In the genomic region with DNA sequence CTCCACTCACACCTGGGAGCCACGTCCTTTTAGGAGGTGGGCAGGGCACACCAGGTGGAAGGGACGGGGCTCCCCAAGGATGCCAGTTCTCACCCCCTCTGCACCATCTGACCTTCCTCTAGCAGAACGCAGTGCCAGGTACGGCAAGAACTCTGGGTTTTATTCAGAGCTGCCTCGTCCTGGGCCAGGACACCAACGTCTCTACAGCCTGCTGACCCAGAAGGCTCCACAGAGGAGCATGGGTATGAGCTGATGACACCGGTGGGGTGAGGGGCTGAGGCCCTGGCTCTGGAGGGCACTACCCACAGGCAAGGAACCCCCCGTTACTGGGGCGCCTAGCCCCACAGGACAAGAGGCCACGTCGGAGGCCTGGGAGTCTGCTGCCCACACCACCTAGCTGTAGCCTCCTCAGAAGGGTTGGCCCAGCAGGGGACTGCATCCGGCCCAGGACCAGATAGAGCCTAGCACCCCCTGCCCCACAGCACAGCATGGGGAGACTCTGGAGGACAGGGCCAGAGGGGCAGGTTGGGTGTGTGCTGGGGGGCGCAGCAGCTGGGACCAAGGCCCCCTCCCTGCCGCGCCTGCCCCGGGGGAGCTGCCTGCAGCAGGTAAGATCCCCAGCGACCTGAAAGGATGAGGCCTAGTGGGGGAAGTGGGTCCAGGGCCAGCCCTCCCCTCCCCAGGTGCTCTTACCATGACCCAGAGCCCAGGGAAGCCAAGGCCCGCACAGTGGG, we compare ENCODE assay signal across 13 cellular contexts. TPM values are rescaled to one million over a fixed set of nuclear protein-coding genes. Genes with fewer than 3 reads are reported as not detected.
A peak's percentile ranks its signal among the peaks of the same experiment; 100 is the strongest.
DNase-seq lines count a peak whose midpoint lies in the region; ATAC-seq, FAIRE-seq and TF ChIP-seq lines count a peak whose summit lies in the region.
"Had no signal": no experiment of that assay in that cellular context is flagged by ENCODE, and none has a peak within 500 bp of the region (broad histone marks: within the 10 kb centered on the region; RNA-seq: fewer than 3 reads in every experiment).

No MANE protein-coding gene starts in this region.

- DNase-seq in AG04450 (ENCODE audit: low read depth, low spot score) = no peak
- no peak for DNase-seq in WTC11 (ENCODE audit: low spot score)
- DNase-seq in right atrium auricular region (ENCODE audit: low spot score) = no peak
- peak; percentile 64 for DNase-seq in sigmoid colon
- DNase-seq in superior temporal gyrus (ENCODE audit: extremely low spot score) = no peak
- no peak for DNase-seq in RCC 7860 (ENCODE audit: low spot score)
- DNase-seq in NCI-H1092 treated with DMSO at 0.1 percent for 48 hours (lab: John Stamatoyannopoulos, UW) = no peak
- no peak for DNase-seq in NCI-H748 treated with DMSO at 0.1 percent for 48 hours (lab: John Stamatoyannopoulos, UW)
- DNase-seq: activated naive CD8-positive, alpha-beta T cell treated with anti-CD3 and anti-CD28 coated beads, Interleukin-2, amount 10 ng/mL, durations not matched to agents 7 days and 5 days had no signal

- CTCF ChIA-PET in AG04450 (lab: Charles Lee) (interaction anchor here (1.5 kb wide), 1 partner anchor 148 kb away, joined by 5 read pairs; no protein-coding TSS in a partner anchor), WTC11 (lab: Charles Lee) (no interaction called here)

- FAIRE-seq in RCC 7860 (lab: Jason Lieb, UNC) = no peak

- H3K27me3 ChIP-seq in AG04450 (ENCODE audit: control insufficient read depth, insufficient read depth, low read length) (no peaks in the 10 kb centered on the region), right atrium auricular region (no peaks in the 10 kb centered on the region), sigmoid colon (no peaks in the 10 kb centered on the region)
- H3K27me3 ChIP-seq: right lobe of liver had no signal

- H3K4me3 Mint-ChIP-seq in WTC11 = no peak overlapping the region
- H3K4me3 Mint-ChIP-seq: activated naive CD8-positive, alpha-beta T cell treated with anti-CD3 and anti-CD28 coated beads, Interleukin-2, amount 10 ng/mL, durations not matched to agents 7 days and 5 days had no signal

- TF ChIP-seq EP300 in sigmoid colon (IDR thresholded peaks at IDR 0.05) = no peak

- H3K27ac ChIP-seq in AG04450 (ENCODE audit: low read depth, low read length) (peak overlapping the region; percentile 98), right atrium auricular region (peak overlapping the region; percentile 88 to 93), sigmoid colon (peak overlapping the region; percentile 82 to 92 (median 84))
- H3K27ac ChIP-seq: right lobe of liver had no signal

- H3K36me3 ChIP-seq in right atrium auricular region (peaks cover 44% of the 10 kb centered on the region), sigmoid colon (peaks cover 12 to 56% (median 33%) of the 10 kb centered on the region in 4 donors)

- ATAC-seq in WTC11 = no peak

- 0 out of 2 replicates have a peak overlapping the region, but pooled peaks have one; percentile 32 for H3K27ac Mint-ChIP-seq in WTC11
- H3K27ac Mint-ChIP-seq: activated naive CD8-positive, alpha-beta T cell treated with anti-CD3 and anti-CD28 coated beads, Interleukin-2, amount 10 ng/mL, durations not matched to agents 7 days and 5 days had no signal

- H3K4me3 ChIP-seq in AG04450 (ENCODE audit: low read depth, low read length) (no peak overlapping the region), right atrium auricular region (no peak overlapping the region), sigmoid colon (no peak overlapping the region)
- H3K4me3 ChIP-seq: right lobe of liver had no signal

- 88 to 89% methylated on average over 18 of the region's 18 CpGs for WGBS in sigmoid colon, 2 donors

- POLR2A ChIA-PET in AG04450 (lab: Yijun Ruan, JAX) = no interaction called here
- POLR2A ChIA-PET in WTC11 (lab: Charles Lee) = no interaction called here

- TF ChIP-seq CTCF in AG04450 (IDR thresholded peaks at IDR 0.05; ENCODE audit: low read depth, low read length) (no peak), WTC11 (IDR thresholded peaks at IDR 0.05) (no peak), right atrium auricular region (IDR thresholded peaks at IDR 0.05) (no peak), sigmoid colon (IDR thresholded peaks at IDR 0.05) (peak in 1 of 4 experiments; percentile 8)

- TF ChIP-seq POLR2A in sigmoid colon (IDR thresholded peaks at IDR 0.05) = no peak

- peaks cover 0 to 72% of the 10 kb centered on the region in 2 donors for H3K4me1 ChIP-seq in right atrium auricular region
- H3K4me1 ChIP-seq in sigmoid colon = peaks cover 0 to 58% (median 49%) of the 10 kb centered on the region in 4 donors
- H3K4me1 ChIP-seq: right lobe of liver had no signal

- H3K4me1 Mint-ChIP-seq in WTC11 = peaks cover 16% of the 10 kb centered on the region

- H3K27me3 Mint-ChIP-seq in WTC11 (ENCODE audit: low read depth) = no peaks in the 10 kb centered on the region

- intact Hi-C loops in sigmoid colon (cut with DNase I) = loop anchor here (1.0 to 10.0 kb wide), 2 partner anchors 28 to 253 kb away; a partner anchor contains a TSS

- H3K9me3 Mint-ChIP-seq in WTC11 = no peaks in the 10 kb centered on the region
- H3K9me3 Mint-ChIP-seq: activated naive CD8-positive, alpha-beta T cell treated with anti-CD3 and anti-CD28 coated beads, Interleukin-2, amount 10 ng/mL, durations not matched to agents 7 days and 5 days had no signal

- H3K9me3 ChIP-seq in AG04450 (ENCODE audit: control insufficient read depth, insufficient read depth, low read length) (no peaks in the 10 kb centered on the region; the same call in 1 of the 2 replicates), right atrium auricular region (no peaks in the 10 kb centered on the region), sigmoid colon (no peaks in the 10 kb centered on the region)
- H3K9me3 ChIP-seq: right lobe of liver had no signal

- H3K36me3 Mint-ChIP-seq in WTC11 = peaks cover 42% of the 10 kb centered on the region
- H3K36me3 Mint-ChIP-seq: activated naive CD8-positive, alpha-beta T cell treated with anti-CD3 and anti-CD28 coated beads, Interleukin-2, amount 10 ng/mL, durations not matched to agents 7 days and 5 days had no signal

TF ChIP-seq in WTC11, 78 proteins besides CTCF, POLR2A, EP300 and RAD21:
- TF ChIP-seq ZNF121 (CRISPR knock-in tag; IDR thresholded peaks at IDR 0.05) = no peak
- no peak for TF ChIP-seq ZNF671 (CRISPR knock-in tag; IDR thresholded peaks at IDR 0.05)
- TF ChIP-seq FOXJ3 (CRISPR knock-in tag; IDR thresholded peaks at IDR 0.05; ENCODE audit: borderline replicate concordance) = no peak
- no peak for TF ChIP-seq ZNF317 (CRISPR knock-in tag; IDR thresholded peaks at IDR 0.05; ENCODE audit: borderline replicate concordance, low read depth)
- TF ChIP-seq ATF1 (CRISPR knock-in tag; IDR thresholded peaks at IDR 0.05) = no peak
- TF ChIP-seq ZNF416 (CRISPR knock-in tag; IDR thresholded peaks at IDR 0.05) = no peak
- TF ChIP-seq, protein P1, sequence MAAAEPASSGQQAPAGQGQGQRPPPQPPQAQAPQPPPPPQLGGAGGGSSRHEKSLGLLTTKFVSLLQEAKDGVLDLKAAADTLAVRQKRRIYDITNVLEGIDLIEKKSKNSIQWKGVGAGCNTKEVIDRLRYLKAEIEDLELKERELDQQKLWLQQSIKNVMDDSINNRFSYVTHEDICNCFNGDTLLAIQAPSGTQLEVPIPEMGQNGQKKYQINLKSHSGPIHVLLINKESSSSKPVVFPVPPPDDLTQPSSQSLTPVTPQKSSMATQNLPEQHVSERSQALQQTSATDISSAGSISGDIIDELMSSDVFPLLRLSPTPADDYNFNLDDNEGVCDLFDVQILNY (CRISPR knock-in tag; IDR thresholded peaks at IDR 0.05) = no peak
- no peak for TF ChIP-seq ZNF396 (CRISPR knock-in tag; IDR thresholded peaks at IDR 0.05; ENCODE audit: borderline replicate concordance)
- no peak for TF ChIP-seq TEAD1 (CRISPR knock-in tag; IDR thresholded peaks at IDR 0.05)
- TF ChIP-seq GTF2I (CRISPR knock-in tag; conservative IDR thresholded peaks at IDR 0.05) = no peak
- TF ChIP-seq SMAD3 (CRISPR knock-in tag; IDR thresholded peaks at IDR 0.05; ENCODE audit: borderline replicate concordance) = no peak
- TF ChIP-seq SOX15 (CRISPR knock-in tag; IDR thresholded peaks at IDR 0.05) = no peak

RNA-seq across cellular contexts. Expression of a gene that starts 13.9 kb away (rescaled TPM):
- polyA plus RNA-seq in AG04450 (2011; rRNA removed) (16.1 and 26.9 TPM in 2 replicates), sigmoid colon (10 to 100 TPM; 45.0 to 82.3 (median 72.6) TPM)
- polyA minus RNA-seq in AG04450 (2011; rRNA and poly(A)+ RNA removed) = 20.3 and 25.8 TPM in 2 replicates
- total RNA-seq in WTC11 (2021) (87.3 to 95.6 TPM (median 88.6 TPM) in 3 replicates), right atrium auricular region (10 to 100 TPM; 58.0 to 88.2 TPM), sigmoid colon (10 to 100 TPM; 21.7 to 42.9 (median 32.4) TPM)
- total RNA-seq: activated naive CD8-positive, alpha-beta T cell treated with anti-CD3 and anti-CD28 coated beads, Interleukin-2, amount 10 ng/mL, durations not matched to agents 7 days and 5 days had no signal

RNA-seq across cellular contexts. Expression of a gene that starts 18.8 kb away (rescaled TPM):
- polyA plus RNA-seq in AG04450 (2011; rRNA removed) = not detected in 2 replicates
- polyA minus RNA-seq in AG04450 (2011; rRNA and poly(A)+ RNA removed) = not detected in 2 replicates
- total RNA-seq in WTC11 (2021) = 3.9 to 5.7 TPM (median 5.7 TPM) in 3 replicates
- not detected for total RNA-seq in right atrium auricular region
- not detected for total RNA-seq in sigmoid colon
- polyA plus RNA-seq in sigmoid colon = 10 to 100 TPM in 1 of 3 donors, under 1 TPM in 1, not detected in 1; 0.48 to 16.8 TPM
- total RNA-seq: activated naive CD8-positive, alpha-beta T cell treated with anti-CD3 and anti-CD28 coated beads, Interleukin-2, amount 10 ng/mL, durations not matched to agents 7 days and 5 days; Daoy; M059J; mononuclear cell; right lobe of liver had no signal

RNA-seq across cellular contexts. Expression of a gene that starts 30.6 kb away (rescaled TPM):
- polyA plus RNA-seq in AG04450 (2011; rRNA removed) = not detected in 2 replicates
- polyA minus RNA-seq in AG04450 (2011; rRNA and poly(A)+ RNA removed) = not detected in 2 replicates
- total RNA-seq in WTC11 (2021) = 5.8 to 11.8 TPM (median 6.8 TPM) in 3 replicates
- total RNA-seq in right atrium auricular region = not detected
- total RNA-seq in sigmoid colon = not detected
- polyA plus RNA-seq in sigmoid colon = 10 to 100 TPM in 1 of 3 donors, under 1 TPM in 1, not detected in 1; 0.42 to 17.4 TPM
- total RNA-seq: activated naive CD8-positive, alpha-beta T cell treated with anti-CD3 and anti-CD28 coated beads, Interleukin-2, amount 10 ng/mL, durations not matched to agents 7 days and 5 days; Daoy; M059J; mononuclear cell; right lobe of liver had no signal
